ENCODE assay signal across 1 cellular context in the genomic region with DNA sequence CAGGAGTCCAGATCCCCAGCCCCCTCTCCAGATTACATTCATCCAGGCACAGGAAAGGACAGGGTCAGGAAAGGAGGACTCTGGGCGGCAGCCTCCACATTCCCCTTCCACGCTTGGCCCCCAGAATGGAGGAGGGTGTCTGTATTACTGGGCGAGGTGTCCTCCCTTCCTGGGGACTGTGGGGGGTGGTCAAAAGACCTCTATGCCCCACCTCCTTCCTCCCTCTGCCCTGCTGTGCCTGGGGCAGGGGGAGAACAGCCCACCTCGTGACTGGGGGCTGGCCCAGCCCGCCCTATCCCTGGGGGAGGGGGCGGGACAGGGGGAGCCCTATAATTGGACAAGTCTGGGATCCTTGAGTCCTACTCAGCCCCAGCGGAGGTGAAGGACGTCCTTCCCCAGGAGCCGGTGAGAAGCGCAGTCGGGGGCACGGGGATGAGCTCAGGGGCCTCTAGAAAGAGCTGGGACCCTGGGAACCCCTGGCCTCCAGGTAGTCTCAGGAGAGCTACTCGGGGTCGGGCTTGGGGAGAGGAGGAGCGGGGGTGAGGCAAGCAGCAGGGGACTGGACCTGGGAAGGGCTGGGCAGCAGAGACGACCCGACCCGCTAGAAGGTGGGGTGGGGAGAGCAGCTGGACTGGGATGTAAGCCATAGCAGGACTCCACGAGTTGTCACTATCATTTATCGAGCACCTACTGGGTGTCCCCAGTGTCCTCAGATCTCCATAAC.
TF ChIP-seq lines count a peak whose summit lies in the region.

A gene (plus strand): TSS at position 360 of the 724 bp plus-strand sequence. CDS start 829 bp downstream, outside the sequence.

TF ChIP-seq in HepG2, 621 proteins besides CTCF, POLR2A, EP300 and RAD21 (continued from another document and continues in another):
- TF ChIP-seq, protein P1, sequence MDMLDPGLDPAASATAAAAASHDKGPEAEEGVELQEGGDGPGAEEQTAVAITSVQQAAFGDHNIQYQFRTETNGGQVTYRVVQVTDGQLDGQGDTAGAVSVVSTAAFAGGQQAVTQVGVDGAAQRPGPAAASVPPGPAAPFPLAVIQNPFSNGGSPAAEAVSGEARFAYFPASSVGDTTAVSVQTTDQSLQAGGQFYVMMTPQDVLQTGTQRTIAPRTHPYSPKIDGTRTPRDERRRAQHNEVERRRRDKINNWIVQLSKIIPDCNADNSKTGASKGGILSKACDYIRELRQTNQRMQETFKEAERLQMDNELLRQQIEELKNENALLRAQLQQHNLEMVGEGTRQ (IDR thresholded peaks at IDR 0.05; ENCODE audit: low read depth, low read length): no peak
- TF ChIP-seq, protein P1 (CRISPR knock-in tag; IDR thresholded peaks at IDR 0.05; ENCODE audit: borderline replicate concordance): peak; percentile 65; the same call in 1 of the 2 replicates
- TF ChIP-seq ZNF724P (CRISPR knock-in tag; IDR thresholded peaks at IDR 0.05; ENCODE audit: borderline replicate concordance): 0 out of 2 replicates have a peak, but pooled peaks have one; percentile 30
- TF ChIP-seq RBFOX2 (IDR thresholded peaks at IDR 0.05; ENCODE audit: low read depth, low read length): peak; percentile 80
- TF ChIP-seq, protein P2, sequence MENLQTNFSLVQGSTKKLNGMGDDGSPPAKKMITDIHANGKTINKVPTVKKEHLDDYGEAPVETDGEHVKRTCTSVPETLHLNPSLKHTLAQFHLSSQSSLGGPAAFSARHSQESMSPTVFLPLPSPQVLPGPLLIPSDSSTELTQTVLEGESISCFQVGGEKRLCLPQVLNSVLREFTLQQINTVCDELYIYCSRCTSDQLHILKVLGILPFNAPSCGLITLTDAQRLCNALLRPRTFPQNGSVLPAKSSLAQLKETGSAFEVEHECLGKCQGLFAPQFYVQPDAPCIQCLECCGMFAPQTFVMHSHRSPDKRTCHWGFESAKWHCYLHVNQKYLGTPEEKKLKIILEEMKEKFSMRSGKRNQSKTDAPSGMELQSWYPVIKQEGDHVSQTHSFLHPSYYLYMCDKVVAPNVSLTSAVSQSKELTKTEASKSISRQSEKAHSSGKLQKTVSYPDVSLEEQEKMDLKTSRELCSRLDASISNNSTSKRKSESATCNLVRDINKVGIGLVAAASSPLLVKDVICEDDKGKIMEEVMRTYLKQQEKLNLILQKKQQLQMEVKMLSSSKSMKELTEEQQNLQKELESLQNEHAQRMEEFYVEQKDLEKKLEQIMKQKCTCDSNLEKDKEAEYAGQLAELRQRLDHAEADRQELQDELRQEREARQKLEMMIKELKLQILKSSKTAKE (CRISPR knock-in tag; IDR thresholded peaks at IDR 0.05; ENCODE audit: borderline replicate concordance): peak; percentile 57; the same call in 1 of the 2 replicates
- 0 out of 2 replicates have a peak, but pooled peaks have one; percentile 33 for TF ChIP-seq ZBTB42 (CRISPR knock-in tag; IDR thresholded peaks at IDR 0.05)
- peak; percentile 45; the same call in 1 of the 2 replicates for TF ChIP-seq SMYD3 (CRISPR knock-in tag; IDR thresholded peaks at IDR 0.05)
- 0 out of 2 replicates have a peak, but pooled peaks have one; percentile 36 for TF ChIP-seq ZBTB8A (CRISPR knock-in tag; IDR thresholded peaks at IDR 0.05; ENCODE audit: borderline replicate concordance, low read depth)
- TF ChIP-seq ZNF629 (CRISPR knock-in tag; conservative IDR thresholded peaks at IDR 0.05): no peak
- TF ChIP-seq, protein P3, sequence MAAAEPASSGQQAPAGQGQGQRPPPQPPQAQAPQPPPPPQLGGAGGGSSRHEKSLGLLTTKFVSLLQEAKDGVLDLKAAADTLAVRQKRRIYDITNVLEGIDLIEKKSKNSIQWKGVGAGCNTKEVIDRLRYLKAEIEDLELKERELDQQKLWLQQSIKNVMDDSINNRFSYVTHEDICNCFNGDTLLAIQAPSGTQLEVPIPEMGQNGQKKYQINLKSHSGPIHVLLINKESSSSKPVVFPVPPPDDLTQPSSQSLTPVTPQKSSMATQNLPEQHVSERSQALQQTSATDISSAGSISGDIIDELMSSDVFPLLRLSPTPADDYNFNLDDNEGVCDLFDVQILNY (CRISPR knock-in tag; conservative IDR thresholded peaks at IDR 0.05): no peak
- TF ChIP-seq MAFK (conservative IDR thresholded peaks at IDR 0.05 in 1 of 2, IDR thresholded peaks at IDR 0.05 in 1 of 2; ENCODE audit: low read length in 2 of 2): no peak
- TF ChIP-seq HMG20A (CRISPR knock-in tag; IDR thresholded peaks at IDR 0.05; ENCODE audit: borderline replicate concordance): no peak
- peak; percentile 26; the same call in 1 of the 2 replicates for TF ChIP-seq MIER3 (CRISPR knock-in tag; IDR thresholded peaks at IDR 0.05; ENCODE audit: borderline replicate concordance)
- TF ChIP-seq REPIN1 (CRISPR knock-in tag; IDR thresholded peaks at IDR 0.05; ENCODE audit: borderline replicate concordance, low read depth): peak; percentile 84
- peak; percentile 97 for TF ChIP-seq MTA1 (CRISPR knock-in tag; IDR thresholded peaks at IDR 0.05; ENCODE audit: borderline replicate concordance)
- TF ChIP-seq ZNF891 (CRISPR knock-in tag; IDR thresholded peaks at IDR 0.05): no peak
- TF ChIP-seq, protein P4, sequence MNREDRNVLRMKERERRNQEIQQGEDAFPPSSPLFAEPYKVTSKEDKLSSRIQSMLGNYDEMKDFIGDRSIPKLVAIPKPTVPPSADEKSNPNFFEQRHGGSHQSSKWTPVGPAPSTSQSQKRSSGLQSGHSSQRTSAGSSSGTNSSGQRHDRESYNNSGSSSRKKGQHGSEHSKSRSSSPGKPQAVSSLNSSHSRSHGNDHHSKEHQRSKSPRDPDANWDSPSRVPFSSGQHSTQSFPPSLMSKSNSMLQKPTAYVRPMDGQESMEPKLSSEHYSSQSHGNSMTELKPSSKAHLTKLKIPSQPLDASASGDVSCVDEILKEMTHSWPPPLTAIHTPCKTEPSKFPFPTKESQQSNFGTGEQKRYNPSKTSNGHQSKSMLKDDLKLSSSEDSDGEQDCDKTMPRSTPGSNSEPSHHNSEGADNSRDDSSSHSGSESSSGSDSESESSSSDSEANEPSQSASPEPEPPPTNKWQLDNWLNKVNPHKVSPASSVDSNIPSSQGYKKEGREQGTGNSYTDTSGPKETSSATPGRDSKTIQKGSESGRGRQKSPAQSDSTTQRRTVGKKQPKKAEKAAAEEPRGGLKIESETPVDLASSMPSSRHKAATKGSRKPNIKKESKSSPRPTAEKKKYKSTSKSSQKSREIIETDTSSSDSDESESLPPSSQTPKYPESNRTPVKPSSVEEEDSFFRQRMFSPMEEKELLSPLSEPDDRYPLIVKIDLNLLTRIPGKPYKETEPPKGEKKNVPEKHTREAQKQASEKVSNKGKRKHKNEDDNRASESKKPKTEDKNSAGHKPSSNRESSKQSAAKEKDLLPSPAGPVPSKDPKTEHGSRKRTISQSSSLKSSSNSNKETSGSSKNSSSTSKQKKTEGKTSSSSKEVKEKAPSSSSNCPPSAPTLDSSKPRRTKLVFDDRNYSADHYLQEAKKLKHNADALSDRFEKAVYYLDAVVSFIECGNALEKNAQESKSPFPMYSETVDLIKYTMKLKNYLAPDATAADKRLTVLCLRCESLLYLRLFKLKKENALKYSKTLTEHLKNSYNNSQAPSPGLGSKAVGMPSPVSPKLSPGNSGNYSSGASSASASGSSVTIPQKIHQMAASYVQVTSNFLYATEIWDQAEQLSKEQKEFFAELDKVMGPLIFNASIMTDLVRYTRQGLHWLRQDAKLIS (CRISPR knock-in tag; IDR thresholded peaks at IDR 0.05): 0 out of 2 replicates have a peak, but pooled peaks have one; percentile 14
- TF ChIP-seq MYC (CRISPR knock-in tag; IDR thresholded peaks at IDR 0.05; ENCODE audit: borderline replicate concordance): peak; percentile 63; the same call in 1 of the 2 replicates
- TF ChIP-seq, protein P5, sequence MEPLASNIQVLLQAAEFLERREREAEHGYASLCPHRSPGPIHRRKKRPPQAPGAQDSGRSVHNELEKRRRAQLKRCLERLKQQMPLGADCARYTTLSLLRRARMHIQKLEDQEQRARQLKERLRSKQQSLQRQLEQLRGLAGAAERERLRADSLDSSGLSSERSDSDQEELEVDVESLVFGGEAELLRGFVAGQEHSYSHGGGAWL (CRISPR knock-in tag; IDR thresholded peaks at IDR 0.05): peak; percentile 11; the same call in 1 of the 2 replicates
- TF ChIP-seq ISL2 (CRISPR knock-in tag; IDR thresholded peaks at IDR 0.05): peak; percentile 24; the same call in 1 of the 2 replicates
- TF ChIP-seq ZBTB20 (CRISPR knock-in tag; IDR thresholded peaks at IDR 0.05; ENCODE audit: borderline replicate concordance, low read depth): peak; percentile 18; the same call in 1 of the 2 replicates
- TF ChIP-seq SP1 (IDR thresholded peaks at IDR 0.05): no peak
- peak; percentile 63; the same call in 1 of the 2 replicates for TF ChIP-seq SP1 (CRISPR knock-in tag; IDR thresholded peaks at IDR 0.05)
- TF ChIP-seq SNAPC2 (CRISPR knock-in tag; IDR thresholded peaks at IDR 0.05): 0 out of 2 replicates have a peak, but pooled peaks have one; percentile 68
- 0 out of 2 replicates have a peak, but pooled peaks have one; percentile 7 for TF ChIP-seq JUND (CRISPR knock-in tag; IDR thresholded peaks at IDR 0.05)
- TF ChIP-seq POLR2G (IDR thresholded peaks at IDR 0.05; ENCODE audit: low read depth, low read length): peak; percentile 95
- TF ChIP-seq ZFP41 (CRISPR knock-in tag; IDR thresholded peaks at IDR 0.05; ENCODE audit: borderline replicate concordance): no peak
- TF ChIP-seq, protein P6, sequence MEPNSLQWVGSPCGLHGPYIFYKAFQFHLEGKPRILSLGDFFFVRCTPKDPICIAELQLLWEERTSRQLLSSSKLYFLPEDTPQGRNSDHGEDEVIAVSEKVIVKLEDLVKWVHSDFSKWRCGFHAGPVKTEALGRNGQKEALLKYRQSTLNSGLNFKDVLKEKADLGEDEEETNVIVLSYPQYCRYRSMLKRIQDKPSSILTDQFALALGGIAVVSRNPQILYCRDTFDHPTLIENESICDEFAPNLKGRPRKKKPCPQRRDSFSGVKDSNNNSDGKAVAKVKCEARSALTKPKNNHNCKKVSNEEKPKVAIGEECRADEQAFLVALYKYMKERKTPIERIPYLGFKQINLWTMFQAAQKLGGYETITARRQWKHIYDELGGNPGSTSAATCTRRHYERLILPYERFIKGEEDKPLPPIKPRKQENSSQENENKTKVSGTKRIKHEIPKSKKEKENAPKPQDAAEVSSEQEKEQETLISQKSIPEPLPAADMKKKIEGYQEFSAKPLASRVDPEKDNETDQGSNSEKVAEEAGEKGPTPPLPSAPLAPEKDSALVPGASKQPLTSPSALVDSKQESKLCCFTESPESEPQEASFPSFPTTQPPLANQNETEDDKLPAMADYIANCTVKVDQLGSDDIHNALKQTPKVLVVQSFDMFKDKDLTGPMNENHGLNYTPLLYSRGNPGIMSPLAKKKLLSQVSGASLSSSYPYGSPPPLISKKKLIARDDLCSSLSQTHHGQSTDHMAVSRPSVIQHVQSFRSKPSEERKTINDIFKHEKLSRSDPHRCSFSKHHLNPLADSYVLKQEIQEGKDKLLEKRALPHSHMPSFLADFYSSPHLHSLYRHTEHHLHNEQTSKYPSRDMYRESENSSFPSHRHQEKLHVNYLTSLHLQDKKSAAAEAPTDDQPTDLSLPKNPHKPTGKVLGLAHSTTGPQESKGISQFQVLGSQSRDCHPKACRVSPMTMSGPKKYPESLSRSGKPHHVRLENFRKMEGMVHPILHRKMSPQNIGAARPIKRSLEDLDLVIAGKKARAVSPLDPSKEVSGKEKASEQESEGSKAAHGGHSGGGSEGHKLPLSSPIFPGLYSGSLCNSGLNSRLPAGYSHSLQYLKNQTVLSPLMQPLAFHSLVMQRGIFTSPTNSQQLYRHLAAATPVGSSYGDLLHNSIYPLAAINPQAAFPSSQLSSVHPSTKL (CRISPR knock-in tag; IDR thresholded peaks at IDR 0.05): no peak
- TF ChIP-seq ZNF709 (CRISPR knock-in tag; IDR thresholded peaks at IDR 0.05): peak; percentile 61; the same call in 1 of the 2 replicates
- TF ChIP-seq, protein P7, sequence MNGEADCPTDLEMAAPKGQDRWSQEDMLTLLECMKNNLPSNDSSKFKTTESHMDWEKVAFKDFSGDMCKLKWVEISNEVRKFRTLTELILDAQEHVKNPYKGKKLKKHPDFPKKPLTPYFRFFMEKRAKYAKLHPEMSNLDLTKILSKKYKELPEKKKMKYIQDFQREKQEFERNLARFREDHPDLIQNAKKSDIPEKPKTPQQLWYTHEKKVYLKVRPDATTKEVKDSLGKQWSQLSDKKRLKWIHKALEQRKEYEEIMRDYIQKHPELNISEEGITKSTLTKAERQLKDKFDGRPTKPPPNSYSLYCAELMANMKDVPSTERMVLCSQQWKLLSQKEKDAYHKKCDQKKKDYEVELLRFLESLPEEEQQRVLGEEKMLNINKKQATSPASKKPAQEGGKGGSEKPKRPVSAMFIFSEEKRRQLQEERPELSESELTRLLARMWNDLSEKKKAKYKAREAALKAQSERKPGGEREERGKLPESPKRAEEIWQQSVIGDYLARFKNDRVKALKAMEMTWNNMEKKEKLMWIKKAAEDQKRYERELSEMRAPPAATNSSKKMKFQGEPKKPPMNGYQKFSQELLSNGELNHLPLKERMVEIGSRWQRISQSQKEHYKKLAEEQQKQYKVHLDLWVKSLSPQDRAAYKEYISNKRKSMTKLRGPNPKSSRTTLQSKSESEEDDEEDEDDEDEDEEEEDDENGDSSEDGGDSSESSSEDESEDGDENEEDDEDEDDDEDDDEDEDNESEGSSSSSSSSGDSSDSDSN (CRISPR knock-in tag; IDR thresholded peaks at IDR 0.05): peak; percentile 56
- peak; percentile 39; the same call in 1 of the 2 replicates for TF ChIP-seq HNF4A (CRISPR knock-in tag; IDR thresholded peaks at IDR 0.05)
- TF ChIP-seq DPF2 (CRISPR knock-in tag; IDR thresholded peaks at IDR 0.05; ENCODE audit: borderline replicate concordance, low read depth): peak; percentile 63; the same call in 1 of the 2 replicates
- TF ChIP-seq TOPORS (CRISPR knock-in tag; IDR thresholded peaks at IDR 0.05): 0 out of 2 replicates have a peak, but pooled peaks have one; percentile 37
- TF ChIP-seq, protein P8, sequence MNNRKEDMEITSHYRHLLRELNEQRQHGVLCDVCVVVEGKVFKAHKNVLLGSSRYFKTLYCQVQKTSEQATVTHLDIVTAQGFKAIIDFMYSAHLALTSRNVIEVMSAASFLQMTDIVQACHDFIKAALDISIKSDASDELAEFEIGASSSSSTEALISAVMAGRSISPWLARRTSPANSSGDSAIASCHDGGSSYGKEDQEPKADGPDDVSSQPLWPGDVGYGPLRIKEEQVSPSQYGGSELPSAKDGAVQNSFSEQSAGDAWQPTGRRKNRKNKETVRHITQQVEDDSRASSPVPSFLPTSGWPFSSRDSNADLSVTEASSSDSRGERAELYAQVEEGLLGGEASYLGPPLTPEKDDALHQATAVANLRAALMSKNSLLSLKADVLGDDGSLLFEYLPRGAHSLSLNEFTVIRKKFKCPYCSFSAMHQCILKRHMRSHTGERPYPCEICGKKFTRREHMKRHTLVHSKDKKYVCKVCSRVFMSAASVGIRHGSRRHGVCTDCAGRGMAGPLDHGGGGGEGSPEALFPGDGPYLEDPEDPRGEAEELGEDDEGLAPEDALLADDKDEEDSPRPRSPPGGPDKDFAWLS (CRISPR knock-in tag; IDR thresholded peaks at IDR 0.05; ENCODE audit: borderline replicate concordance): peak; percentile 83; the same call in 1 of the 2 replicates
- peak; percentile 75; the same call in 1 of the 2 replicates for TF ChIP-seq ZNF329 (CRISPR knock-in tag; IDR thresholded peaks at IDR 0.05; ENCODE audit: low read depth)
- peak; percentile 36; the same call in 1 of the 2 replicates for TF ChIP-seq IRF2 (CRISPR knock-in tag; IDR thresholded peaks at IDR 0.05)
- TF ChIP-seq MAZ (IDR thresholded peaks at IDR 0.05; ENCODE audit: borderline replicate concordance, low read depth, low read length): peak; percentile 20; the same call in 1 of the 2 replicates
- peak; percentile 47; the same call in 1 of the 2 replicates for TF ChIP-seq MAZ (CRISPR knock-in tag; IDR thresholded peaks at IDR 0.05; ENCODE audit: low read depth)
